Comparison of ENCODE assay signal across 24 cellular contexts in the genomic region with DNA sequence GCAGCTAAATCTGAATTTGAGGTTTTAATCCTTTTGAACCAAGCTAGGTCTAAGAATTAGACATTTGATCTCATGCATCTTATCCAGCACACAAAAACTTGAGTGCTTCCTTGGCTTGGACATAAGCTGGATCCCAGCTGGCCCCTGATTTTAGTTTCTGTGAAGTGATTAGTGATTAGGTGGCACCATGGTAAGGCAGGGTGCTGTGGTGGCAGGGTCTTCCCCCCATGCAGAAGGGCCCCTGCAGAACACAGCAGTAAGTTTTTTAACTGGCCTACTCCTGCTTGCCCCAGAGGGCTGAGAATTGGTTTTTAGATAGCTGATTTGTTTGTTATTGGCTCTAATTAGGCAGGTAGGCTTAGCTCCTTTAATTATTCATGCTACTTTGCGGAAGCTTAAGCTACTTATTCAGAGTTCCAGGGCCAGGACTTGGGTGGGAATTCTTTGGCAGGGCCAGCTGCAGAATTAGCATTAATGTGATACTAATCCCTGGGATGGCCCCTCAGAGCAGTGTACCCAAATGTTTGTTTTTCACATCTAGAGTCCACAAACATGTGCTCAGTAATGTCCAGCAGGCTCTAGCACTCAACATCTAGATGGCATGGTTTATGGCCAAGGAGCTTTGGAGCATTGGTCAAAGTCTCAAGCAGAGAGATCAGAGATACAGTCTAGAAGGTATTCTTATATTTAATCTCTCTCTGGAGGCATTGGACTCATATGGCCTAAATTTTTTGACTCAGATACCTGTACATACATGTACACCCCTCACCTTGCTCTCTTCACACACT.
DNase-seq lines count a peak whose midpoint lies in the region; ATAC-seq and TF ChIP-seq lines count a peak whose summit lies in the region.
"Had no signal": no experiment of that assay in that cellular context is flagged by ENCODE, and none has a peak within 500 bp of the region (broad histone marks: within the 10 kb centered on the region; RNA-seq: fewer than 3 reads in every experiment).

No MANE protein-coding gene starts in this region.

- H3K36me3 ChIP-seq in right atrium auricular region, result no peaks in the 10 kb centered on the region
- H3K36me3 ChIP-seq in iPS-18a (ENCODE audit: control insufficient read depth, low read depth, low read length), result no peaks in the 10 kb centered on the region
- H3K36me3 ChIP-seq: gastrocnemius medialis, neutrophil had no signal

- ATAC-seq in left cardiac atrium, result no peak
- ATAC-seq: gastrocnemius medialis, GM12878, K562 had no signal

- DNase-seq in right atrium auricular region (ENCODE audit: low spot score), result peak; percentile 9
- DNase-seq in left cardiac atrium, result no peak
- DNase-seq in substantia nigra (lab: John Stamatoyannopoulos, UW), result no peak
- no peak for DNase-seq in NCI-H748 treated with DMSO at 0.1 percent for 48 hours (lab: John Stamatoyannopoulos, UW)
- DNase-seq in COLO829 (ENCODE audit: low spot score), result no peak
- DNase-seq in HPDE6-E6E7 (ENCODE audit: extremely low spot score), result no peak
- DNase-seq: 8988T; activated CD4-positive, alpha-beta T cell treated with anti-CD3 and anti-CD28 coated beads for 4 hours; activated naive CD4-positive, alpha-beta T cell treated with Interleukin-2 at 50 U/mL for 16 hours; activated T-cell treated with anti-CD3 and anti-CD28 coated beads, Interleukin-2, amount 50 U/mL, for 24 hours; AML-193; gastrocnemius medialis; HFFc6; hypothalamus; NCI-H146; NCI-H510A had no signal

- H3K4me3 ChIP-seq in right atrium auricular region (no peak overlapping the region), iPS-18a (ENCODE audit: low read length) (peak overlapping the region; percentile 21)
- H3K4me3 ChIP-seq: coronary artery, gastrocnemius medialis, GM12878, K562, lung, skin epidermis had no signal

- H3K4me1 ChIP-seq in right atrium auricular region (peaks cover 0 to 16% of the 10 kb centered on the region in 2 donors), iPS-18a (ENCODE audit: control insufficient read depth, low read depth, low read length) (peaks cover 71% of the 10 kb centered on the region)

- H3K27me3 ChIP-seq in right atrium auricular region, result no peaks in the 10 kb centered on the region
- no peaks in the 10 kb centered on the region for H3K27me3 ChIP-seq in iPS-18a (ENCODE audit: control insufficient read depth, insufficient read depth, low read length)
- H3K27me3 ChIP-seq: gastrocnemius medialis, neutrophil had no signal

- no peak overlapping the region for H3K9ac ChIP-seq in iPS-18a (ENCODE audit: low read length)

- H3K27ac ChIP-seq in right atrium auricular region (no peak overlapping the region), angular gyrus (ENCODE audit: low read depth, low read length) (peak overlapping the region; percentile 77), iPS-18a (ENCODE audit: low read length) (no peak overlapping the region), substantia nigra (ENCODE audit: low read depth, low read length, poor library complexity, severe bottlenecking) (peak overlapping the region; percentile 76)
- H3K27ac ChIP-seq: coronary artery, neutrophil had no signal

- intact Hi-C loops in left cardiac atrium (cut with DNase I), result no loop called here

- no peak for TF ChIP-seq CTCF in right atrium auricular region (IDR thresholded peaks at IDR 0.05)

- H3K9me3 ChIP-seq in right atrium auricular region, result no peaks in the 10 kb centered on the region
- H3K9me3 ChIP-seq in iPS-18a (ENCODE audit: control insufficient read depth, low read depth, low read length), result no peaks in the 10 kb centered on the region
- H3K9me3 ChIP-seq: gastrocnemius medialis, neutrophil had no signal

Comparison
In these comparisons a context has a peak if more than half of its experiments do, and no peak if none do; other contexts are left out.
1. H3K27ac ChIP-seq: peak in angular gyrus (single experiment) and substantia nigra (single experiment); none in right atrium auricular region (0 of 2) and iPS-18a (single experiment).